Comparison of ENCODE assay signal across 7 cellular contexts in genomic region chr19:49117677-49118564, GRCh38. TPM values are rescaled to one million over a fixed set of nuclear protein-coding genes. Genes with fewer than 3 reads are reported as not detected.
DNase-seq lines count a peak whose midpoint lies in the region; ATAC-seq and TF ChIP-seq lines count a peak whose summit lies in the region.
"Had no signal": no experiment of that assay in that cellular context is flagged by ENCODE, and none has a peak within 500 bp of the region (broad histone marks: within the 10 kb centered on the region; RNA-seq: fewer than 3 reads in every experiment).

No MANE protein-coding gene starts in this region.

- TF ChIP-seq CTCF in NB4 (IDR thresholded peaks at IDR 0.05; ENCODE audit: low read depth, low read length) (no peak), endothelial cell (IDR thresholded peaks at IDR 0.05; ENCODE audit: unreplicated experiment) (no peak)

- H3K4me3 ChIP-seq in NB4 (ENCODE audit: low read depth, low read length) (peak overlapping the region; percentile 57), skeletal muscle cell (ENCODE audit: low read depth, low read length) (peak overlapping the region; percentile 70)

- ATAC-seq in GM21360 (IDR thresholded peaks at IDR 0.05; ENCODE audit: unreplicated experiment), result no peak

- no peak for TF ChIP-seq POLR2A in NB4 (IDR thresholded peaks at IDR 0.05; ENCODE audit: extremely low read depth, insufficient read length)

- DNase-seq in NB4 (ENCODE audit: low read depth), result no peak
- no peak for DNase-seq in endothelial cell (ENCODE audit: low spot score)
- DNase-seq in skeletal muscle cell (ENCODE audit: low read depth), result no peak
- no peak for DNase-seq in mesenteric fat pad (ENCODE audit: low spot score)
- DNase-seq in ecto neural progenitor cell (ENCODE audit: low spot score), result no peak

- peak overlapping the region; percentile 89 for H3K4me3 Mint-ChIP-seq in endothelial cell (ENCODE audit: unreplicated experiment)

- H3K27me3 Mint-ChIP-seq in endothelial cell (ENCODE audit: unreplicated experiment), result peaks cover 22% of the 10 kb centered on the region

- peak overlapping the region; percentile 45 for H3K27ac Mint-ChIP-seq in endothelial cell (ENCODE audit: unreplicated experiment)

- H3K9me3 Mint-ChIP-seq in endothelial cell (ENCODE audit: unreplicated experiment), result no peaks in the 10 kb centered on the region

- peaks cover 19% of the 10 kb centered on the region for H3K4me1 Mint-ChIP-seq in endothelial cell (ENCODE audit: unreplicated experiment)

- peaks cover 12% of the 10 kb centered on the region for H3K36me3 Mint-ChIP-seq in endothelial cell (ENCODE audit: low read depth, unreplicated experiment)

RNA-seq across cellular contexts. Expression of gene C19orf73, which starts 1.0 kb away (rescaled TPM):
- 0.51 TPM for total RNA-seq in endothelial cell (ENCODE audit: unreplicated experiment)
- total RNA-seq in mesenteric fat pad, result not detected

RNA-seq across cellular contexts. Expression of gene PPFIA3, which starts 1.4 kb away (rescaled TPM):
- total RNA-seq in endothelial cell (ENCODE audit: unreplicated experiment) (19.7 TPM), mesenteric fat pad (3.1 TPM)

RNA-seq across cellular contexts. Expression of gene LIN7B, which starts 3.8 kb away (rescaled TPM):
- total RNA-seq in endothelial cell (ENCODE audit: unreplicated experiment) (5.8 TPM), mesenteric fat pad (4.2 TPM)

RNA-seq across cellular contexts. Expression of gene SNRNP70, which starts 32.7 kb away (rescaled TPM):
- 203 TPM for total RNA-seq in endothelial cell (ENCODE audit: unreplicated experiment)
- total RNA-seq in mesenteric fat pad, result 148 TPM

RNA-seq across cellular contexts. Expression of gene HRC, which starts 37.3 kb away (rescaled TPM):
- total RNA-seq in endothelial cell (ENCODE audit: unreplicated experiment), result 0.72 TPM
- 1.3 TPM for total RNA-seq in mesenteric fat pad
- total RNA-seq: renal cortical epithelial cell had no signal
